ENCODE assay signal across 8 cellular contexts in the genomic region with DNA sequence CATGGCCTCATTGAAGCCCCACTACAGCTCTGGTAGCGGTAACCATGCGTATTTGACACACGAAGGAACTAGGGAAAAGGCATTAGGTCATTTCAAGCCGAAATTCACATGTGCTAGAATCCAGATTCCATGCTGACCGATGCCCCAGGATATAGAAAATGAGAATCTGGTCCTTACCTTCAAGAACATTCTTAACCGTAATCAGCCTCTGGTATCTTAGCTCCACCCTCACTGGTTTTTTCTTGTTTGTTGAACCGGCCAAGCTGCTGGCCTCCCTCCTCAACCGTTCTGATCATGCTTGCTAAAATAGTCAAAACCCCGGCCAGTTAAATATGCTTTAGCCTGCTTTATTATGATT. TPM values are rescaled to one million over a fixed set of nuclear protein-coding genes. Genes with fewer than 3 reads are reported as not detected.
DNase-seq lines count a peak whose midpoint lies in the region; ATAC-seq and TF ChIP-seq lines count a peak whose summit lies in the region.

No MANE protein-coding gene starts in this region.

- H3K4me1 ChIP-seq in right cardiac atrium (ENCODE audit: control insufficient read depth, insufficient read depth, low read length) (peaks cover 2% of the 10 kb centered on the region), spleen (peaks cover 0 to 18% (median 2%) of the 10 kb centered on the region in 6 donors)

- H3K4me3 ChIP-seq in WI38 (ENCODE audit: low read depth, low read length), result peak overlapping the region; percentile 59
- peak overlapping the region; percentile 99 for H3K4me3 ChIP-seq in right cardiac atrium (ENCODE audit: low read length)
- peak overlapping the region; percentile 53 to 86 (median 64) for H3K4me3 ChIP-seq in spleen

- TF ChIP-seq CTCF in WI38 (IDR thresholded peaks at IDR 0.05; ENCODE audit: low read depth, low read length) (no peak), spleen (IDR thresholded peaks at IDR 0.05 in 8 of 11, conservative IDR thresholded peaks at IDR 0.05 in 3 of 11) (no peak)

- H3K36me3 ChIP-seq in spleen, result no peaks in the 10 kb centered on the region

- 8% methylated on average over 9 of the region's 9 CpGs for WGBS in right cardiac atrium
- WGBS in spleen, 5 donors, result 2 to 46% (median 6%) methylated on average over 9 of the region's 9 CpGs

- no peak for TF ChIP-seq POLR2A in spleen (IDR thresholded peaks at IDR 0.05)

- H3K27ac ChIP-seq in right cardiac atrium (ENCODE audit: low read length) (no peak overlapping the region), spleen (peak overlapping the region in 4 of 8 donors; percentile 86 to 92 (median 92))

- DNase-seq in ELF-1 (ENCODE audit: low read depth, low spot score) (peak; percentile 56), right cardiac atrium (no peak), spleen (no peak), midbrain (lab: John Stamatoyannopoulos, UW) (no peak), NCI-H2107 treated with DMSO at 0.1 percent for 48 hours (lab: John Stamatoyannopoulos, UW; ENCODE audit: unreplicated experiment) (no peak)
- no peak for DNase-seq in stimulated activated CD4-positive, alpha-beta T cell treated with anti-CD3 and anti-CD28 coated beads, Interleukin-12 subunit alpha, Interleukin-12 subunit beta, amount 100 ng/mL, for 4 hours

- intact Hi-C loops in right cardiac atrium (cut with DNase I) (no loop called here), spleen (cut with DNase I; ENCODE audit: low total_unique reads) (no loop called here)

- H3K27me3 ChIP-seq in right cardiac atrium (ENCODE audit: control insufficient read depth, insufficient read depth) (no peaks in the 10 kb centered on the region), spleen (replicated peaks in 1 of 7) (no peaks in the 10 kb centered on the region)

- no peaks in the 10 kb centered on the region for H3K9me3 ChIP-seq in right cardiac atrium (ENCODE audit: control insufficient read depth, low read length)
- H3K9me3 ChIP-seq in spleen, result no peaks in the 10 kb centered on the region

- ATAC-seq in HG02678 (IDR thresholded peaks at IDR 0.05; ENCODE audit: unreplicated experiment) (peak; percentile 7), right cardiac atrium (no peak)

RNA-seq across cellular contexts. Expression of a gene that starts 0.9 kb away (rescaled TPM):
- 10 to 100 TPM; 20.5 to 24.2 (median 21.8) TPM for total RNA-seq in right cardiac atrium
- polyA plus RNA-seq in right cardiac atrium, result 31.3 TPM
- total RNA-seq in spleen, result 10 to 100 TPM; 14.9 to 28.4 (median 22.5) TPM
- 10 to 100 TPM; 27.0 to 46.0 (median 45.2) TPM for polyA plus RNA-seq in spleen
